Comparison of ENCODE assay signal across 17 cellular contexts in the genomic region with DNA sequence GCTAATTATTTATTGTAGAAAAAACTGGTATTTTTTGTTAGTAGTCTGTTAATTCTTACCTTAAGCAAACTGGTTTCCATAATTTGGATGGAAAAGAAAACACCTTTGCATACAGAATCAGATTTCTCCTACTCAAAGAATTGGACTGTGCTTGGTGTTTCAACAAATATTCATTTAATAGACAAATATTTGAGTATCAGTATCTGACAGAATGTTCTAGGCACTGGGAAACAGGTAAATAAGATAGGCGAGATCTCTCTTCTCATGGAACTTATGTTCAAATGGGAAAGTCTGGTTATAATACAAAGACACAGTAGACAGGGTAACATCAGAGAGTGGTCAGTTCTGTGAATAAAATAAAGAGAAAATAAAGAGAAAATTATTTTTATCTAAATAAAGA.
DNase-seq lines count a peak whose midpoint lies in the region; ATAC-seq and TF ChIP-seq lines count a peak whose summit lies in the region.
"Had no signal": no experiment of that assay in that cellular context is flagged by ENCODE, and none has a peak within 500 bp of the region (broad histone marks: within the 10 kb centered on the region; RNA-seq: fewer than 3 reads in every experiment).

No MANE protein-coding gene starts in this region.

- H2AFZ ChIP-seq in neural progenitor cell (replicated peaks) = no peak overlapping the region

- TF ChIP-seq CTCF in 22Rv1 (IDR thresholded peaks at IDR 0.05) = no peak
- no peak for TF ChIP-seq CTCF in LNCaP clone FGC (IDR thresholded peaks at IDR 0.05; ENCODE audit: control insufficient read depth, extremely low read depth, insufficient read depth)
- TF ChIP-seq CTCF in stomach (IDR thresholded peaks at IDR 0.05) = no peak
- no peak for TF ChIP-seq CTCF in neural progenitor cell (IDR thresholded peaks at IDR 0.05)

- intact Hi-C loops in stomach (cut with DNase I; ENCODE audit: low total_unique reads) = no loop called here

- peak; percentile 25 for ATAC-seq in left lobe of liver
- ATAC-seq: HCT116 had no signal

- no peak overlapping the region for H3K4me3 ChIP-seq in LNCaP clone FGC (ENCODE audit: low read depth, low read length)
- no peak overlapping the region for H3K4me3 ChIP-seq in stomach
- no peak overlapping the region for H3K4me3 ChIP-seq in neural progenitor cell

- no peaks in the 10 kb centered on the region for H3K9me3 Mint-ChIP-seq in neural progenitor cell
- H3K9me3 Mint-ChIP-seq: CD4-positive, alpha-beta T cell; HFFc6 had no signal

- TF ChIP-seq EP300 in stomach (IDR thresholded peaks at IDR 0.05) = no peak

- H3K36me3 ChIP-seq in stomach = no peaks in the 10 kb centered on the region
- H3K36me3 ChIP-seq in neural progenitor cell = no peaks in the 10 kb centered on the region

- peaks cover 9% of the 10 kb centered on the region for H3K36me3 Mint-ChIP-seq in neural progenitor cell
- H3K36me3 Mint-ChIP-seq: IgD-negative memory B cell had no signal

- no peak overlapping the region for H3K27ac Mint-ChIP-seq in neural progenitor cell
- H3K27ac Mint-ChIP-seq: B cell; CD4-positive, alpha-beta T cell; HFFc6; IgD-negative memory B cell had no signal

- H3K9ac ChIP-seq in neural progenitor cell = no peak overlapping the region

- 31 to 61% (median 42%) methylated on average over 1 of the region's 1 CpG for WGBS in stomach, 5 donors

- no peaks in the 10 kb centered on the region for H3K27me3 ChIP-seq in stomach
- no peaks in the 10 kb centered on the region for H3K27me3 ChIP-seq in neural progenitor cell

- H3F3A ChIP-seq in neural progenitor cell (ENCODE audit: low read depth) = peaks cover 14% of the 10 kb centered on the region

- H3K27me3 Mint-ChIP-seq in neural progenitor cell (ENCODE audit: insufficient read depth, low read depth) = no peaks in the 10 kb centered on the region
- H3K27me3 Mint-ChIP-seq: CD4-positive, alpha-beta T cell had no signal

- H3K4me1 Mint-ChIP-seq in neural progenitor cell = peaks cover 21% of the 10 kb centered on the region
- H3K4me1 Mint-ChIP-seq: B cell, IgD-negative memory B cell had no signal

- H3K79me2 ChIP-seq in neural progenitor cell (ENCODE audit: low read depth) = peaks cover 23% of the 10 kb centered on the region

- H3K9me3 ChIP-seq in stomach = no peaks in the 10 kb centered on the region
- H3K9me3 ChIP-seq in neural progenitor cell (ENCODE audit: low read depth) = no peaks in the 10 kb centered on the region

- peaks cover 15% of the 10 kb centered on the region for H4K20me1 ChIP-seq in neural progenitor cell (ENCODE audit: low read depth)

- peaks cover 20 to 76% (median 58%) of the 10 kb centered on the region in 4 donors for H3K4me1 ChIP-seq in stomach
- peaks cover 32% of the 10 kb centered on the region for H3K4me1 ChIP-seq in neural progenitor cell

- H3K4me3 Mint-ChIP-seq in neural progenitor cell = no peak overlapping the region
- H3K4me3 Mint-ChIP-seq: B cell; CD4-positive, alpha-beta T cell; HFFc6; IgD-negative memory B cell had no signal

- peak; percentile 56 for DNase-seq in LNCaP clone FGC (ENCODE audit: low read depth)
- no peak for DNase-seq in left lobe of liver (ENCODE audit: low spot score)
- DNase-seq in stomach = no peak
- DNase-seq in NCI-H524 (lab: John Stamatoyannopoulos, UW) = no peak
- DNase-seq in ecto neural progenitor cell (ENCODE audit: low spot score) = no peak
- no peak for DNase-seq in neural progenitor cell (ENCODE audit: low spot score)
- DNase-seq: C1 segment of cervical spinal cord; CD4-positive, alpha-beta T cell; DMS79 treated with DMSO at 0.1 percent for 48 hours; GF-D8; GOT3; H7; HFFc6 had no signal

- no peak overlapping the region for H3K4me2 ChIP-seq in neural progenitor cell

- no peak for TF ChIP-seq POLR2A in stomach (IDR thresholded peaks at IDR 0.05)

- H3K27ac ChIP-seq in 22Rv1 = peak overlapping the region; percentile 49
- H3K27ac ChIP-seq in stomach = peak overlapping the region; percentile 30 to 59 (median 48)
- no peak overlapping the region for H3K27ac ChIP-seq in neural progenitor cell
